Comparison of ENCODE assay signal across 9 cellular contexts in genomic region chr3:186193534-186194450, GRCh38.
DNase-seq lines count a peak whose midpoint lies in the region; ATAC-seq, FAIRE-seq and TF ChIP-seq lines count a peak whose summit lies in the region.
"Had no signal": no experiment of that assay in that cellular context is flagged by ENCODE, and none has a peak within 500 bp of the region (broad histone marks: within the 10 kb centered on the region; RNA-seq: fewer than 3 reads in every experiment).

No MANE protein-coding gene starts in this region.

- H3K56ac ChIP-seq in mesendoderm (ENCODE audit: low read length): peak overlapping the region; percentile 65

- no peak for DNase-seq in activated T-cell treated with anti-CD3 and anti-CD28 coated beads, Interleukin-2, amount 50 U/mL, for 72 hours
- no peak for DNase-seq in activated T-cell treated with anti-CD3 and anti-CD28 coated beads, Interleukin-2, amount 50 U/mL, for 1 hour
- DNase-seq in endodermal cell (peak; percentile 89), mesendoderm (peak; percentile 54), urothelium cell line (ENCODE audit: low spot score) (no peak), HCEC 1CT (no peak), RPMI8226 (no peak)

- peak overlapping the region; percentile 75 for H3K4me3 ChIP-seq in endodermal cell (ENCODE audit: low read length)
- peak overlapping the region; percentile 26 for H3K4me3 ChIP-seq in mesendoderm (ENCODE audit: low read length)
- peak overlapping the region; percentile 41 for H3K4me3 ChIP-seq in thymus (ENCODE audit: low read length)

- H2BK120ac ChIP-seq in mesendoderm (ENCODE audit: low read depth, low read length): no peak overlapping the region

- no peaks in the 10 kb centered on the region for H3K4me1 Mint-ChIP-seq in activated T-cell treated with anti-CD3 and anti-CD28 coated beads, Interleukin-2, amount 50 U/mL, for 72 hours (ENCODE audit: low read depth)
- peaks cover 7% of the 10 kb centered on the region for H3K4me1 Mint-ChIP-seq in endodermal cell

- FAIRE-seq in urothelium cell line (lab: Jason Lieb, UNC): no peak

- no peaks in the 10 kb centered on the region for H3K9me3 Mint-ChIP-seq in activated T-cell treated with anti-CD3 and anti-CD28 coated beads, Interleukin-2, amount 50 U/mL, for 72 hours
- H3K9me3 Mint-ChIP-seq in endodermal cell: no peaks in the 10 kb centered on the region
- H3K9me3 Mint-ChIP-seq: T-helper 1 cell treated with Interleukin-12 subunit alpha and Interleukin-12 subunit beta and Interleukin-4 antibody, amounts not matched to agents 30 μg/mL and 1 μg/mL, for 36 hours had no signal

- H3K36me3 ChIP-seq in endodermal cell (ENCODE audit: control insufficient read depth, insufficient read depth, low read length) (no peaks in the 10 kb centered on the region), mesendoderm (ENCODE audit: control insufficient read depth, insufficient read depth, low read length) (no peaks in the 10 kb centered on the region), thymus (ENCODE audit: control insufficient read depth, insufficient read depth) (no peaks in the 10 kb centered on the region)

- no peak overlapping the region for H2BK15ac ChIP-seq in mesendoderm (replicated peaks; ENCODE audit: low read depth)

- peak overlapping the region; percentile 45 to 51 for H3K4me3 Mint-ChIP-seq in activated T-cell treated with anti-CD3 and anti-CD28 coated beads, Interleukin-2, amount 50 U/mL, for 72 hours
- H3K4me3 Mint-ChIP-seq in endodermal cell: peak overlapping the region; percentile 61
- H3K4me3 Mint-ChIP-seq: T-helper 1 cell treated with Interleukin-12 subunit alpha and Interleukin-12 subunit beta and Interleukin-4 antibody, amounts not matched to agents 30 μg/mL and 1 μg/mL, for 36 hours had no signal

- peaks cover 40% of the 10 kb centered on the region for H3K27me3 Mint-ChIP-seq in activated T-cell treated with anti-CD3 and anti-CD28 coated beads, Interleukin-2, amount 50 U/mL, for 72 hours (ENCODE audit: low read depth)
- peaks cover 59% of the 10 kb centered on the region for H3K27me3 Mint-ChIP-seq in endodermal cell (ENCODE audit: insufficient read depth)

- no peak overlapping the region for H2BK5ac ChIP-seq in mesendoderm (ENCODE audit: low read length)

- H3K27ac ChIP-seq in endodermal cell (ENCODE audit: low read depth, low read length) (no peak overlapping the region), mesendoderm (ENCODE audit: low read depth, low read length) (no peak overlapping the region), thymus (ENCODE audit: low read depth) (no peak overlapping the region)

- no peak overlapping the region for H4K5ac ChIP-seq in mesendoderm (ENCODE audit: low read length)

- no peaks in the 10 kb centered on the region for H3K36me3 Mint-ChIP-seq in activated T-cell treated with anti-CD3 and anti-CD28 coated beads, Interleukin-2, amount 50 U/mL, for 72 hours (ENCODE audit: insufficient read depth in 2 of 2)
- no peaks in the 10 kb centered on the region for H3K36me3 Mint-ChIP-seq in endodermal cell (ENCODE audit: low read depth)

- TF ChIP-seq CTCF in endodermal cell (conservative IDR thresholded peaks at IDR 0.05): no peak

- no peak overlapping the region for H4K8ac ChIP-seq in mesendoderm (ENCODE audit: low read depth, low read length)

- ATAC-seq in activated T-cell treated with anti-CD3 and anti-CD28 coated beads, Interleukin-2, amount 50 U/mL, for 72 hours (replicated peaks in 1 of 2): no peak

- H3K9me3 ChIP-seq in endodermal cell (ENCODE audit: control insufficient read depth, low read length): no peaks in the 10 kb centered on the region
- H3K9me3 ChIP-seq in thymus (ENCODE audit: control insufficient read depth): peaks cover 2% of the 10 kb centered on the region

- H3K4ac ChIP-seq in mesendoderm (ENCODE audit: low read depth, low read length): no peak overlapping the region

- H3K79me2 ChIP-seq in mesendoderm (ENCODE audit: control insufficient read depth, insufficient read depth, low read length): no peaks in the 10 kb centered on the region

- H3K27me3 ChIP-seq in endodermal cell (ENCODE audit: control insufficient read depth, insufficient read depth, low read length, poor library complexity, severe bottlenecking) (peaks cover 98% of the 10 kb centered on the region), mesendoderm (ENCODE audit: insufficient read depth, low read length, poor library complexity) (peaks cover 5% of the 10 kb centered on the region), thymus (ENCODE audit: control insufficient read depth, insufficient read depth) (peaks cover 21% of the 10 kb centered on the region)

- no peak overlapping the region for H3K23ac ChIP-seq in mesendoderm (ENCODE audit: low read length)

- no peaks in the 10 kb centered on the region for H3K79me1 ChIP-seq in mesendoderm (ENCODE audit: low read length)

- H2AK5ac ChIP-seq in mesendoderm (ENCODE audit: low read length): no peak overlapping the region

- H3K4me1 ChIP-seq in endodermal cell (ENCODE audit: control insufficient read depth, insufficient read depth, low read length): no peaks in the 10 kb centered on the region
- no peaks in the 10 kb centered on the region for H3K4me1 ChIP-seq in mesendoderm (ENCODE audit: control insufficient read depth, low read depth, low read length)
- peaks cover 3% of the 10 kb centered on the region for H3K4me1 ChIP-seq in thymus (ENCODE audit: control insufficient read depth, insufficient read depth, low read length)

- peak overlapping the region; percentile 87 for H3K4me2 ChIP-seq in mesendoderm (ENCODE audit: low read length)

- H3K9ac ChIP-seq in endodermal cell (ENCODE audit: extremely low read depth, low read length, poor library complexity, severe bottlenecking): peak overlapping the region; percentile 50
- H3K9ac ChIP-seq in mesendoderm (ENCODE audit: low read length): peak overlapping the region; percentile 55

- no peak overlapping the region for H3K27ac Mint-ChIP-seq in activated T-cell treated with anti-CD3 and anti-CD28 coated beads, Interleukin-2, amount 50 U/mL, for 72 hours
- peak overlapping the region; percentile 13 for H3K27ac Mint-ChIP-seq in endodermal cell
- H3K27ac Mint-ChIP-seq: T-helper 1 cell treated with Interleukin-12 subunit alpha and Interleukin-12 subunit beta and Interleukin-4 antibody, amounts not matched to agents 30 μg/mL and 1 μg/mL, for 36 hours had no signal

- no peak overlapping the region for H3K18ac ChIP-seq in mesendoderm (ENCODE audit: low read length)

- 3 to 8% methylated on average over 30 to 75 of the region's 75 CpGs for WGBS in endodermal cell (ENCODE audit: insufficient coverage in 1 of 2, insufficient read length in 1 of 2), 2 experiments
- WGBS in mesendoderm (ENCODE audit: extremely low coverage, insufficient coverage, low lambda C conversion rate): no CpG with 5 or more reads among the region's 75 CpGs
- 10% methylated on average over 75 of the region's 75 CpGs for WGBS in thymus

Comparison
In these comparisons a context has a peak if more than half of its experiments do, and no peak if none do; other contexts are left out.
1. DNase-seq: peak in endodermal cell (single experiment) and mesendoderm (single experiment); none in activated T-cell treated with anti-CD3 and anti-CD28 coated beads, Interleukin-2, amount 50 U/mL, for 72 hours (0 of 2), activated T-cell treated with anti-CD3 and anti-CD28 coated beads, Interleukin-2, amount 50 U/mL, for 1 hour (single experiment), urothelium cell line (single experiment), HCEC 1CT (single experiment) and RPMI8226 (single experiment).
2. Peak in every context shown above with its lines, with median percentiles within 50 percentile points of each other: H3K4me3 ChIP-seq.